In the genomic region with DNA sequence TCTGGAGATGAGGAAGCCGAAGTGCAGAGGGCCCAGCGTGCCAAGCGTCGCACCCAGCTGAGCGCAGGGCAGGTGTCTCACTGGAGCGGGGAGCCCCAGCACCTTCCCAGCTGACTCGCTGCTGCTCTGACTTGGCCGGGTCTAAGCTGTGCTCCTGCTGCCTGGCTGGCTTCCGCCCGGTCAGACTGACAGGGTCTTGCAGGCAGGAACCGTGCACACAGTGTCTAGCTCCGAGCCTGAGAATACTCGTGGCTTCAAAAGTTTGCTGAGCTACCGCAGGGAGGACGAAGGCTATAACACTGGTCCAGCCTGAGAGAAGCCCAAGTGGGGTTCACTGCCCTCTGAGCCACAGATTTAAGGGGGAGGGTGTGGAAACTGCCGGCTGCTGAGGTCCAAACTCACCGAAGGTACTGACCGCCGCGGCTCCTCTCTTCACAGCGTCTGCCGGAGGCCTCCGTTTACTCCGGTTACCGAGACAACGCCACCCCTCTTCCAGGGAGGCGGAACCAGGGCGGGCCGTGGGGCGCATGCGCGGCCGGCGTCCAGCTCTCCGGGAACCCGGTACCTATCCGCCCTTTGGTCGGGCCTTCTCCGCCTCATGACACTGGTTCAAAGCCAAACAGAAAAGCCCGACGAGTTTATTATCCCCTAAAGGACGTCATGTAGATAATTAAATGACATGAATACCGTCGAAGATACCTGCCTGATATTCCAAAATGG, we compare ENCODE assay signal across 7 cellular contexts. TPM values are rescaled to one million over a fixed set of nuclear protein-coding genes. Genes with fewer than 3 reads are reported as not detected.
DNase-seq lines count a peak whose midpoint lies in the region; ATAC-seq and TF ChIP-seq lines count a peak whose summit lies in the region.

Gene CFAP44, minus strand, starts transcription at position 443 of the 720 bp plus-strand sequence. CDS start 7,829 bp downstream, outside the sequence.

- H3K27ac ChIP-seq in neural progenitor cell: no peak within 1 kb of the TSS

- no peaks in the 10 kb centered on the region for H3K27me3 Mint-ChIP-seq in neural progenitor cell (ENCODE audit: insufficient read depth, low read depth)

- H4K20me1 ChIP-seq in neural progenitor cell (ENCODE audit: low read depth): no peaks in the 10 kb centered on the region

- no peaks in the 10 kb centered on the region for H3K4me1 ChIP-seq in neural progenitor cell

- DNase-seq in MG63: peak; percentile 49
- peak; percentile 1 to 42 (median 20) for DNase-seq in activated naive CD4-positive, alpha-beta T cell (lab: John Stamatoyannopoulos, UW)
- DNase-seq in germinal center (ENCODE audit: low spot score): peak; percentile 81
- peak; percentile 88 for DNase-seq in neural progenitor cell (ENCODE audit: low spot score)
- DNase-seq in stimulated activated naive CD8-positive, alpha-beta T cell treated with anti-CD3 and anti-CD28 coated beads, Interleukin-15, Interleukin-2, amounts not matched to agents 100 U/mL and 50 U/mL, for 24 hours: peak; percentile 58
- no peak for DNase-seq in NCI-H2081 (lab: John Stamatoyannopoulos, UW)
- DNase-seq in AML-193 (lab: John Stamatoyannopoulos, UW): no peak

- H3K36me3 ChIP-seq in MG63 (no peaks in the 10 kb centered on the region; the same call in 1 of the 2 replicates), neural progenitor cell (peaks cover 7% of the 10 kb centered on the region)

- H3K4me3 Mint-ChIP-seq in neural progenitor cell: peak within 1 kb of the TSS; percentile 68

- H3K4me3 ChIP-seq in MG63 (peak within 1 kb of the TSS; percentile 28), neural progenitor cell (peak within 1 kb of the TSS; percentile 39)

- H2AFZ ChIP-seq in neural progenitor cell (replicated peaks): peak within 1 kb of the TSS; percentile 78

- H3K27me3 ChIP-seq in MG63: no peaks in the 10 kb centered on the region
- no peaks in the 10 kb centered on the region for H3K27me3 ChIP-seq in neural progenitor cell

- H3F3A ChIP-seq in neural progenitor cell (ENCODE audit: low read depth): no peaks in the 10 kb centered on the region

- peak within 1 kb of the TSS; percentile 74 for H3K4me2 ChIP-seq in neural progenitor cell

- H3K27ac Mint-ChIP-seq in neural progenitor cell: no peak within 1 kb of the TSS

- peaks cover 9% of the 10 kb centered on the region for H3K36me3 Mint-ChIP-seq in neural progenitor cell

- ATAC-seq in stimulated activated naive CD8-positive, alpha-beta T cell treated with anti-CD3 and anti-CD28 coated beads, Interleukin-15, Interleukin-2, amounts not matched to agents 100 U/mL and 50 U/mL, for 24 hours: no peak

- no peaks in the 10 kb centered on the region for H3K9me3 ChIP-seq in MG63
- no peaks in the 10 kb centered on the region for H3K9me3 ChIP-seq in neural progenitor cell (ENCODE audit: low read depth)

- no peaks in the 10 kb centered on the region for H3K79me2 ChIP-seq in neural progenitor cell (ENCODE audit: low read depth)

- TF ChIP-seq CTCF in neural progenitor cell (IDR thresholded peaks at IDR 0.05): no peak

- H3K9me3 Mint-ChIP-seq in neural progenitor cell: no peaks in the 10 kb centered on the region

- H3K9ac ChIP-seq in neural progenitor cell: no peak within 1 kb of the TSS

- peaks cover 2% of the 10 kb centered on the region for H3K4me1 Mint-ChIP-seq in neural progenitor cell

RNA-seq across cellular contexts. Expression of gene CFAP44, which starts in this region (rescaled TPM):
- 0.23 and 1.8 TPM in 2 replicates for total RNA-seq in MG63 (2014; rRNA removed; shearing (Covaris generic); ENCODE audit: low replicate concordance)
- 3.1 and 8.3 TPM in 2 replicates for total RNA-seq in neural progenitor cell (ENCODE audit: low replicate concordance)

Comparison
In these comparisons a context has a peak if more than half of its experiments do, and no peak if none do; other contexts are left out.
1. DNase-seq: peak in MG63 (single experiment), activated naive CD4-positive, alpha-beta T cell (4 of 4), germinal center (single experiment), neural progenitor cell (single experiment) and stimulated activated naive CD8-positive, alpha-beta T cell treated with anti-CD3 and anti-CD28 coated beads, Interleukin-15, Interleukin-2, amounts not matched to agents 100 U/mL and 50 U/mL, for 24 hours (single experiment); none in NCI-H2081 (0 of 2) and AML-193 (0 of 2).